Comparison of ENCODE assay signal across 30 cellular contexts in genomic region chr3:102478160-102478559, GRCh38. TPM values are rescaled to one million over a fixed set of nuclear protein-coding genes. Genes with fewer than 3 reads are reported as not detected.
"Had no signal": no experiment of that assay in that cellular context is flagged by ENCODE, and none has a peak within 500 bp of the region (broad histone marks: within the 10 kb centered on the region; RNA-seq: fewer than 3 reads in every experiment).

No MANE protein-coding gene starts in this region.

- H3K27me3 ChIP-seq: cardiac muscle cell, dorsolateral prefrontal cortex, right atrium auricular region, upper lobe of left lung, vagina had no signal

- H3K4me3 Mint-ChIP-seq: activated naive CD8-positive, alpha-beta T cell; mesothelial cell of epicardium; naive B cell; nephron progenitor cell; stimulated activated memory B cell treated with anti-CD40 and anti-IgM and Interleukin-4, amounts not matched to agents 10 μg/mL and 1 μg/mL and 100 μg/mL, for 72 hours; stimulated activated naive CD8-positive, alpha-beta T cell treated with anti-CD3 and anti-CD28 coated beads, Interleukin-15, amount 100 ng/mL, for 72 hours had no signal

- H3K9me3 Mint-ChIP-seq: mesothelial cell of epicardium; naive B cell; nephron progenitor cell; stimulated activated memory B cell treated with anti-CD40 and anti-IgM and Interleukin-4, amounts not matched to agents 10 μg/mL and 1 μg/mL and 100 μg/mL, for 72 hours; stimulated activated naive CD8-positive, alpha-beta T cell treated with anti-CD3 and anti-CD28 coated beads, Interleukin-15, amount 100 ng/mL, for 72 hours had no signal

- H3K4me1 Mint-ChIP-seq: mesothelial cell of epicardium; naive B cell; nephron progenitor cell; stimulated activated memory B cell treated with anti-CD40 and anti-IgM and Interleukin-4, amounts not matched to agents 10 μg/mL and 1 μg/mL and 100 μg/mL, for 72 hours; stimulated activated naive CD8-positive, alpha-beta T cell treated with anti-CD3 and anti-CD28 coated beads, Interleukin-15, amount 100 ng/mL, for 72 hours had no signal

- H3K79me2 ChIP-seq: parathyroid adenoma had no signal

- H3K4me2 ChIP-seq: smooth muscle cell had no signal

- H3K27ac ChIP-seq: cardiac muscle cell, coronary artery, dorsolateral prefrontal cortex, parathyroid adenoma, right atrium auricular region, upper lobe of left lung, vagina had no signal

- H3K36me3 ChIP-seq: cardiac muscle cell, right atrium auricular region, upper lobe of left lung, vagina had no signal

- H3K4me3 ChIP-seq: cardiac muscle cell, coronary artery, dorsolateral prefrontal cortex, right atrium auricular region, smooth muscle cell, upper lobe of left lung, vagina had no signal

- H3K4me1 ChIP-seq: parathyroid adenoma, upper lobe of left lung, vagina had no signal

- DNase-seq: activated CD4-positive, alpha-beta T cell treated with anti-CD3 and anti-CD28 coated beads for 4 hours; activated CD4-positive, alpha-beta T cell treated with anti-CD3 and anti-CD28 coated beads, Interleukin-2, amount 50 U/mL, for 4 hours; activated effector memory CD4-positive, alpha-beta T cell treated with Interleukin-2 at 50 U/mL for 16 hours; activated naive CD4-positive, alpha-beta T cell treated with Interleukin-2 at 50 U/mL for 16 hours; anterior cingulate cortex; dorsolateral prefrontal cortex; effector memory CD4-positive, alpha-beta T cell; foreskin fibroblast; head of caudate nucleus; hippocampal formation; kidney; left colon; naive B cell; nephron progenitor cell; stimulated activated CD4-positive, alpha-beta T cell treated with anti-CD3 and anti-CD28 coated beads, Interleukin-1b, Interleukin-23, amount 100 ng/mL, for 48 hours; stimulated activated CD4-positive, alpha-beta T cell treated with anti-CD3 and anti-CD28 coated beads, Interleukin-4, amount 100 ng/mL, for 4 hours; stimulated activated CD8-positive, alpha-beta memory T cell treated with anti-CD3 and anti-CD28 coated beads, Interleukin-4, amount 100 ng/mL, for 48 hours; stimulated activated naive CD8-positive, alpha-beta T cell treated with anti-CD3 and anti-CD28 coated beads, Interleukin-15, amount 100 ng/mL, for 72 hours; substantia nigra; upper lobe of left lung had no signal

- H3K36me3 Mint-ChIP-seq: activated naive CD8-positive, alpha-beta T cell; mesothelial cell of epicardium; naive B cell; stimulated activated memory B cell treated with anti-CD40 and anti-IgM and Interleukin-4, amounts not matched to agents 10 μg/mL and 1 μg/mL and 100 μg/mL, for 72 hours had no signal

- H3K27ac Mint-ChIP-seq: activated naive CD8-positive, alpha-beta T cell; mesothelial cell of epicardium; naive B cell; nephron progenitor cell; stimulated activated memory B cell treated with anti-CD40 and anti-IgM and Interleukin-4, amounts not matched to agents 10 μg/mL and 1 μg/mL and 100 μg/mL, for 72 hours; stimulated activated naive CD8-positive, alpha-beta T cell treated with anti-CD3 and anti-CD28 coated beads, Interleukin-15, amount 100 ng/mL, for 72 hours had no signal

- H3K27me3 Mint-ChIP-seq: activated naive CD8-positive, alpha-beta T cell; stimulated activated memory B cell treated with anti-CD40 and anti-IgM and Interleukin-4, amounts not matched to agents 10 μg/mL and 1 μg/mL and 100 μg/mL, for 72 hours had no signal

- H3K9me3 ChIP-seq: right atrium auricular region, upper lobe of left lung, vagina had no signal

- H2AFZ ChIP-seq: parathyroid adenoma had no signal

RNA-seq across cellular contexts. Expression of gene ZPLD1, which starts 43.3 kb away (rescaled TPM):
- total RNA-seq: esophagus mucosa, left colon, right atrium auricular region, smooth muscle cell, upper lobe of left lung, vagina had no signal
